In genomic region chr1:244865028-244865371, GRCh38 we compare ENCODE assay signal across 8 cellular contexts. TPM values are rescaled to one million over a fixed set of nuclear protein-coding genes. Genes with fewer than 3 reads are reported as not detected.
DNase-seq lines count a peak whose midpoint lies in the region; ATAC-seq, FAIRE-seq and TF ChIP-seq lines count a peak whose summit lies in the region.

No MANE protein-coding gene starts in this region.

- peak overlapping the region; percentile 86 to 98 (median 92) for H3K9ac ChIP-seq in H1 (replicated peaks in 1 of 4; ENCODE audit: extremely low read depth in 1 of 4, low read depth in 3 of 4, low read length in 3 of 4)

- peaks cover 5% of the 10 kb centered on the region for H3K23me2 ChIP-seq in H1 (ENCODE audit: low read depth, low read length)

- H3K4me3 Mint-ChIP-seq in HFFc6: peak overlapping the region; percentile 98
- peak overlapping the region; percentile 86 to 98 (median 98) for H3K4me3 Mint-ChIP-seq in naive thymus-derived CD4-positive, alpha-beta T cell

- H3K36me3 ChIP-seq in H1 (ENCODE audit: control insufficient read depth in 2 of 4, insufficient read depth in 4 of 4, low read length in 3 of 4): peaks cover 10 to 27% (median 17%) of the 10 kb centered on the region in 4 experiments
- peaks cover 2 to 16% (median 13%) of the 10 kb centered on the region in 3 experiments for H3K36me3 ChIP-seq in naive thymus-derived CD4-positive, alpha-beta T cell (ENCODE audit: control insufficient read depth in 2 of 3, insufficient read depth in 3 of 3, low read length in 3 of 3)
- no peaks in the 10 kb centered on the region for H3K36me3 ChIP-seq in uterus

- no peak for ATAC-seq in naive thymus-derived CD4-positive, alpha-beta T cell
- no peak for ATAC-seq in HG03196 (IDR thresholded peaks at IDR 0.05; ENCODE audit: unreplicated experiment)

- TF ChIP-seq RAD21 in H1 (IDR thresholded peaks at IDR 0.05 in 1 of 2, conservative IDR thresholded peaks at IDR 0.05 in 1 of 2; ENCODE audit: low read depth in 2 of 2, low read length in 2 of 2): no peak

- TF ChIP-seq POLR2A in H1 (IDR thresholded peaks at IDR 0.05; ENCODE audit: control extremely low read depth in 1 of 2, low read depth in 2 of 2, low read length in 2 of 2): no peak
- no peak for TF ChIP-seq POLR2A in uterus (IDR thresholded peaks at IDR 0.05)

- H2BK20ac ChIP-seq in H1 (ENCODE audit: low read length): no peak overlapping the region

- H3K23ac ChIP-seq in H1 (ENCODE audit: insufficient read length): no peak overlapping the region

- H3K27me3 ChIP-seq in H1 (replicated peaks in 1 of 4; ENCODE audit: control insufficient read depth in 3 of 4, extremely low read depth in 1 of 4, insufficient read depth in 3 of 4, low read length in 3 of 4): no peaks in the 10 kb centered on the region
- H3K27me3 ChIP-seq in naive thymus-derived CD4-positive, alpha-beta T cell (ENCODE audit: control insufficient read depth in 2 of 2, insufficient read depth in 2 of 2, low read length in 2 of 2): no peaks in the 10 kb centered on the region
- no peaks in the 10 kb centered on the region for H3K27me3 ChIP-seq in uterus

- H3K56ac ChIP-seq in H1 (replicated peaks; ENCODE audit: insufficient read length, low read depth, low read length): peak overlapping the region; percentile 36

- FAIRE-seq in H1 (lab: Jason Lieb, UNC): no peak

- H2AFZ ChIP-seq in H1 (ENCODE audit: low read length): 0 out of 2 replicates have a peak overlapping the region, but pooled peaks have one; percentile 3

- H3K4me1 Mint-ChIP-seq in HFFc6 (ENCODE audit: low read depth): peaks cover 32% of the 10 kb centered on the region
- H3K4me1 Mint-ChIP-seq in naive thymus-derived CD4-positive, alpha-beta T cell: peaks cover 35 to 51% (median 45%) of the 10 kb centered on the region in 7 donors

- no peak overlapping the region for H4K91ac ChIP-seq in H1 (replicated peaks; ENCODE audit: insufficient read length, low read length)

- H2BK12ac ChIP-seq in H1 (ENCODE audit: low read depth, low read length): peak overlapping the region; percentile 60; the same call in 1 of the 2 replicates

- no peak overlapping the region for H2BK15ac ChIP-seq in H1 (ENCODE audit: low read length)

- no peak overlapping the region for H4K8ac ChIP-seq in H1 (ENCODE audit: extremely low read depth, insufficient read depth, low read length)

- intact Hi-C loops in naive thymus-derived CD4-positive, alpha-beta T cell (cut with micrococcal nuclease): loop anchor here (10.0 kb wide), 3 partner anchors 1090 to 1630 kb away; partner anchors contain the start of genes CEP170 (in 1 of the 2) and SDCCAG8 (in 1 of the 2)
- intact Hi-C loops in uterus (cut with DNase I; ENCODE audit: low total_unique reads): loop anchor here (2.0 kb wide), 2 partner anchors 30 to 106 kb away; partner anchors contain the start of gene COX20

- H3K4me2 ChIP-seq in H1 (ENCODE audit: insufficient read depth in 1 of 2, low read depth in 2 of 2, low read length in 2 of 2): peak overlapping the region; percentile 75 to 92

- H3K79me2 ChIP-seq in H1 (ENCODE audit: control insufficient read depth in 1 of 2, insufficient read depth in 2 of 2, low read length in 2 of 2): peaks cover 36 to 43% of the 10 kb centered on the region in 2 experiments

- H3K27ac Mint-ChIP-seq in HFFc6: peak overlapping the region; percentile 94
- H3K27ac Mint-ChIP-seq in naive thymus-derived CD4-positive, alpha-beta T cell: peak overlapping the region; percentile 93 to 100 (median 98)

- H3K9me3 Mint-ChIP-seq in HFFc6: no peaks in the 10 kb centered on the region
- H3K9me3 Mint-ChIP-seq in naive thymus-derived CD4-positive, alpha-beta T cell: peaks cover 0 to 11% (median 0%) of the 10 kb centered on the region in 11 donors

- H2BK120ac ChIP-seq in H1 (replicated peaks; ENCODE audit: low read depth, low read length): no peak overlapping the region

- peaks cover 24% of the 10 kb centered on the region in 2 experiments for H4K20me1 ChIP-seq in H1 (replicated peaks in 1 of 2; ENCODE audit: control insufficient read depth in 1 of 2, insufficient read depth in 2 of 2, low read length in 2 of 2)

- H3K27ac ChIP-seq in VCaP: peak overlapping the region; percentile 99
- H3K27ac ChIP-seq in H1 (ENCODE audit: low read depth, low read length): peak overlapping the region; percentile 93
- peak overlapping the region; percentile 100 for H3K27ac ChIP-seq in naive thymus-derived CD4-positive, alpha-beta T cell (ENCODE audit: low read depth, low read length)
- peak overlapping the region; percentile 99 to 100 for H3K27ac ChIP-seq in uterus

- DNase-seq in AG09309 (ENCODE audit: low read depth) (no peak), HFFc6 (no peak), H1 (ENCODE audit: low read depth in 1 of 2, low spot score in 2 of 2) (peak in 1 of 2 experiments; percentile 60), uterus (peak; percentile 20 to 38), epidermal melanocyte (ENCODE audit: insufficient read length, low spot score) (no peak)
- peak in 1 of 9 donors; percentile 26 for DNase-seq in naive thymus-derived CD4-positive, alpha-beta T cell

- no peak for TF ChIP-seq CTCF in AG09309 (IDR thresholded peaks at IDR 0.05; ENCODE audit: control insufficient read depth, insufficient read depth, low read depth, low read length, missing control alignments)
- no peak for TF ChIP-seq CTCF in HFFc6 (IDR thresholded peaks at IDR 0.05)
- TF ChIP-seq CTCF in VCaP (conservative IDR thresholded peaks at IDR 0.05): no peak
- TF ChIP-seq CTCF in H1 (IDR thresholded peaks at IDR 0.05; ENCODE audit: control extremely low read depth in 1 of 3, insufficient read depth in 1 of 3, low read depth in 1 of 3, low read length in 3 of 3): no peak
- no peak for TF ChIP-seq CTCF in uterus (IDR thresholded peaks at IDR 0.05)

- TF ChIP-seq EP300 in H1 (IDR thresholded peaks at IDR 0.05; ENCODE audit: borderline replicate concordance in 1 of 2, low read depth in 2 of 2, low read length in 2 of 2): no peak

- H2BK5ac ChIP-seq in H1 (ENCODE audit: low read depth, low read length): peak overlapping the region; percentile 91

- H3K4ac ChIP-seq in H1 (replicated peaks; ENCODE audit: insufficient read length, low read depth, low read length): peak overlapping the region; percentile 23

- no peaks in the 10 kb centered on the region for H3K9me3 ChIP-seq in H1 (ENCODE audit: insufficient read depth in 2 of 2, low read depth in 1 of 2, low read length in 1 of 2)
- H3K9me3 ChIP-seq in naive thymus-derived CD4-positive, alpha-beta T cell (ENCODE audit: control insufficient read depth in 2 of 3, low read length in 3 of 3): no peaks in the 10 kb centered on the region
- no peaks in the 10 kb centered on the region for H3K9me3 ChIP-seq in uterus

- H3K36me3 Mint-ChIP-seq in HFFc6 (ENCODE audit: low read depth): peaks cover 31% of the 10 kb centered on the region
- H3K36me3 Mint-ChIP-seq in naive thymus-derived CD4-positive, alpha-beta T cell: peaks cover 6 to 28% (median 21%) of the 10 kb centered on the region in 5 donors

- H3K4me3 ChIP-seq in AG09309 (ENCODE audit: control insufficient read depth, low read depth, low read length) (peak overlapping the region; percentile 28), H1 (ENCODE audit: extremely low read depth in 1 of 4, insufficient read depth in 2 of 4, low read depth in 3 of 4, low read length in 4 of 4) (peak overlapping the region; percentile 56 to 100 (median 98)), uterus (peak overlapping the region; percentile 93 to 94)
- peak overlapping the region; percentile 78 for H3K4me3 ChIP-seq in naive thymus-derived CD4-positive, alpha-beta T cell (ENCODE audit: low read length)

- H2AK5ac ChIP-seq in H1 (ENCODE audit: low read depth, low read length): no peak overlapping the region

- H3K14ac ChIP-seq in H1 (ENCODE audit: insufficient read length): no peak overlapping the region

- H4K5ac ChIP-seq in H1 (ENCODE audit: insufficient read length, low read depth, low read length): peak overlapping the region; percentile 76

- peaks cover 0 to 3% (median 3%) of the 10 kb centered on the region in 4 experiments; a peak in 4 of 7 replicates for H3K4me1 ChIP-seq in H1 (replicated peaks in 1 of 4; ENCODE audit: control insufficient read depth in 3 of 4, insufficient read depth in 4 of 4, low read length in 3 of 4)
- H3K4me1 ChIP-seq in naive thymus-derived CD4-positive, alpha-beta T cell (ENCODE audit: control insufficient read depth in 2 of 2, insufficient read depth in 2 of 2, low read length in 2 of 2): peaks cover 17 to 20% of the 10 kb centered on the region in 2 donors
- H3K4me1 ChIP-seq in uterus: peaks cover 2 to 5% of the 10 kb centered on the region in 2 donors

- peaks cover 8% of the 10 kb centered on the region for H3K27me3 Mint-ChIP-seq in HFFc6 (ENCODE audit: insufficient read depth)
- H3K27me3 Mint-ChIP-seq in naive thymus-derived CD4-positive, alpha-beta T cell: peaks cover 0 to 3% (median 0%) of the 10 kb centered on the region in 5 donors

- H3K79me1 ChIP-seq in H1 (ENCODE audit: low read depth, low read length): no peaks in the 10 kb centered on the region

- CTCF ChIA-PET in H1 (lab: Charles Lee; ENCODE audit: partially characterized antibody): interaction anchor here (0.7 to 2.8 kb wide), 6 partner anchors 27 to 178 kb away, joined by 3 to 12 read pairs (median 4); no protein-coding TSS in a partner anchor
- CTCF ChIA-PET in naive thymus-derived CD4-positive, alpha-beta T cell (lab: Charles Lee): interaction anchor here (0.6 to 8.7 kb wide), 6 partner anchors 28 to 106 kb away, joined by 3 to 83 read pairs (median 5); partner anchors contain the start of gene COX20

- WGBS in H1 (ENCODE audit: extremely low coverage in 1 of 2, insufficient coverage in 1 of 2, insufficient read length in 1 of 2, insufficient replicate concordance in 2 of 2, low coverage in 1 of 2, low lambda C conversion rate in 2 of 2, missing lambda C conversion rate in 1 of 2), 2 experiments: 22% methylated on average over 9 of the region's 9 CpGs; no CpG with 5 or more reads in 1 of the 2 experiments

- POLR2A ChIA-PET in H1 (lab: Charles Lee; ENCODE audit: partially characterized antibody): interaction anchor here (0.9 to 29.6 kb wide), 14 partner anchors 11 to 178 kb away, joined by 3 to 677 read pairs (median 6); partner anchors contain the start of gene COX20
- POLR2A ChIA-PET in naive thymus-derived CD4-positive, alpha-beta T cell (lab: Charles Lee): interaction anchor here (0.6 to 30.7 kb wide), 13 partner anchors 10 to 1702 kb away, joined by 3 to 1419 read pairs (median 4); partner anchors contain the start of genes CNST, COX20 and TFB2M

- H3K18ac ChIP-seq in H1 (ENCODE audit: extremely low read depth, low read length): peak overlapping the region; percentile 66

RNA-seq across cellular contexts. Expression of gene HNRNPU, which starts 0.7 kb away (rescaled TPM):
- 100 to 1,000 TPM; 266 to 344 (median 322) TPM for total RNA-seq in HFFc6 (2021; fragmentation: NEBNext Ultra II Directional; extraction: Animal tissue kit (Norgen Biotek cat#: 25700))
- 606 and 614 TPM in 2 replicates for total RNA-seq in H1 (2021; fragmentation: NEBNext Ultra II Directional; extraction: Animal tissue kit (Norgen Biotek cat#: 25700))
- 87.3 and 95.6 TPM in 2 replicates for polyA plus RNA-seq in H1 (2011; rRNA removed)
- 240 TPM for polyA plus RNA-seq in H1 (2011; cell fraction: cytosol; rRNA removed)
- 179 TPM for polyA plus RNA-seq in H1 (2011; cell fraction: nucleus; rRNA removed)
- polyA plus RNA-seq in H1 (2012, experiment 1 of 2): 452 to 699 TPM (median 531 TPM) in 4 replicates
- 85.9 TPM for polyA plus RNA-seq in H1 (2012, experiment 2 of 2)
- polyA plus RNA-seq in H1 (2013, experiment 1 of 2): 352 TPM
- 353 TPM for polyA plus RNA-seq in H1 (2013, experiment 2 of 2)
- 235 and 263 TPM in 2 replicates for polyA minus RNA-seq in H1 (2011; rRNA and poly(A)+ RNA removed)
- 285 TPM for polyA minus RNA-seq in H1 (2011; cell fraction: cytosol; rRNA and poly(A)+ RNA removed)
- 272 TPM for polyA minus RNA-seq in H1 (2011; cell fraction: nucleus; rRNA and poly(A)+ RNA removed)
- 100 to 1,000 TPM; 378 to 509 (median 428) TPM for total RNA-seq in naive thymus-derived CD4-positive, alpha-beta T cell
- 100 to 1,000 TPM; 282 to 474 TPM for polyA plus RNA-seq in naive thymus-derived CD4-positive, alpha-beta T cell
- total RNA-seq in uterus: 100 to 1,000 TPM; 154 to 603 (median 269) TPM

RNA-seq across cellular contexts. Expression of gene COX20, which starts 29.5 kb away (rescaled TPM):
- total RNA-seq in HFFc6 (2021; fragmentation: NEBNext Ultra II Directional; extraction: Animal tissue kit (Norgen Biotek cat#: 25700)): 10 to 100 TPM; 42.6 to 70.8 (median 58.9) TPM
- total RNA-seq in H1 (2021; fragmentation: NEBNext Ultra II Directional; extraction: Animal tissue kit (Norgen Biotek cat#: 25700)): 28.8 and 33.6 TPM in 2 replicates
- 11.7 and 17.5 TPM in 2 replicates for polyA plus RNA-seq in H1 (2011; rRNA removed)
- 33.1 TPM for polyA plus RNA-seq in H1 (2011; cell fraction: cytosol; rRNA removed)
- 6.2 TPM for polyA plus RNA-seq in H1 (2011; cell fraction: nucleus; rRNA removed)
- polyA plus RNA-seq in H1 (2012, experiment 1 of 2): 18.0 to 39.2 TPM (median 20.0 TPM) in 4 replicates
- polyA plus RNA-seq in H1 (2012, experiment 2 of 2): 6.5 TPM
- 42.7 TPM for polyA plus RNA-seq in H1 (2013, experiment 1 of 2)
- 43.3 TPM for polyA plus RNA-seq in H1 (2013, experiment 2 of 2)
- polyA minus RNA-seq in H1 (2011; rRNA and poly(A)+ RNA removed): 6.9 and 7.0 TPM in 2 replicates
- polyA minus RNA-seq in H1 (2011; cell fraction: cytosol; rRNA and poly(A)+ RNA removed): 4.6 TPM
- 26.7 TPM for polyA minus RNA-seq in H1 (2011; cell fraction: nucleus; rRNA and poly(A)+ RNA removed)
- 10 to 100 TPM; 23.5 to 31.0 (median 27.8) TPM for total RNA-seq in naive thymus-derived CD4-positive, alpha-beta T cell
- polyA plus RNA-seq in naive thymus-derived CD4-positive, alpha-beta T cell: 10 to 100 TPM; 17.1 to 43.7 TPM
- total RNA-seq in uterus: 100 to 1,000 TPM in 1 of 4 donors, 10 to 100 TPM in 3; 12.3 to 194 (median 36.4) TPM

Comparison
In these comparisons a context has a peak if more than half of its experiments do, and no peak if none do; other contexts are left out.
1. DNase-seq: peak in uterus (2 of 2); none in AG09309 (single experiment), HFFc6 (single experiment) and epidermal melanocyte (single experiment).
2. H3K4me3 ChIP-seq: peak in every context shown above with its lines; median percentile 98 in H1; 94 in uterus; 78 in naive thymus-derived CD4-positive, alpha-beta T cell; 28 in AG09309.
3. Peak in every context shown above with its lines, with median percentiles within 50 percentile points of each other: H3K27ac ChIP-seq.